ENCODE assay signal across 9 cellular contexts in the genomic region with DNA sequence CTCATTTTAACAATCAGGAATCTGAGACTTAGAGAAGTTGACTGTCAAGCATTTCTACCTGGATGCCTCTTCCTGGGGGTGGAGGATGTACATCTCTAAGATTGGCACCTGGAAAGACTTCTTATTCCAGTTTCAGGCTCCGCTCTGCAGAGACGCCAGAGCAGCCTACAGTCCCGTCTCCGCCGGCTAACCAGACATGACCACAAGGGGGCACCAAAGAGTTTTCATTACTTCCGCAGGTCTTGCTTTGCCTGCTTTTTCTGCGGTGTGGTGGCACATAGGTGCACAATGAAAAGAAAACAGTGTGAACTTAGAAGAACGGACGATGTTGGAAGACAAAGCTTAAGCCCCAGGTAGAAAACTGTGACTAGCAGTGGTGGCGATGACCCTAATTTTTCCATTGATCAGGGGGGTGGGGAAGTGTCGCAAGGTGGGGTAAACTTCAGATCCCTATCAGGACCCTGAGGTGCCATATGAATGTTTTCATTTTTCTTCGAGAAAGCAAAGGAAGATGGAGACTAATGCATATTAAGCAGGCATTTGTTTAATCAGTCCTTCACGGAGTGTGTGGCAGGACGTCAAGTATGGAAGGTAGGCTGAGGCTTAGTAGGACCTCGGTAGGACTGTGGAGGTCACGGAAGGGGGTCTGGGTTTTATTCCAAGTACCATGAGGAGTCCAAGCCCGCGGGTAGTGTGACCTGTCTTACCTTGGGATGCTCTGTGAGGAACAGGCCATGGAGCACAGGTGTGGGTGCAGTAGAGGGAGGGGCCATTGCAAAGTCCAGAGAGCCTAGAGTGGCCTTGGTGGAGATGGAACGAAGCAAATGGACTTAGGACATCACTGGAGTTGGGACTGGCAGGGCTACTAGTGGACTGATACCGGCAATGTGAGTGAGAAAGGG.
DNase-seq lines count a peak whose midpoint lies in the region; ATAC-seq, FAIRE-seq and TF ChIP-seq lines count a peak whose summit lies in the region.
"Had no signal": no experiment of that assay in that cellular context is flagged by ENCODE, and none has a peak within 500 bp of the region (broad histone marks: within the 10 kb centered on the region; RNA-seq: fewer than 3 reads in every experiment).

No MANE protein-coding gene starts in this region.

- no peaks in the 10 kb centered on the region for H3K4me1 Mint-ChIP-seq in activated naive CD4-positive, alpha-beta T cell treated with anti-CD3 and anti-CD28 coated beads, Interleukin-2, amount 10 ng/mL, durations not matched to agents 7 days and 5 days

- ATAC-seq in GM21447 (IDR thresholded peaks at IDR 0.05; ENCODE audit: unreplicated experiment) (peak; percentile 74), Right ventricle myocardium inferior (peak; percentile 77)

- no peaks in the 10 kb centered on the region for H3K9me3 Mint-ChIP-seq in activated naive CD4-positive, alpha-beta T cell treated with anti-CD3 and anti-CD28 coated beads, Interleukin-2, amount 10 ng/mL, durations not matched to agents 7 days and 5 days
- H3K9me3 Mint-ChIP-seq: dendritic cell treated with granulocyte-macrophage colony-stimulating factor and Interleukin-4, amounts not matched to agents 40 ng/mL and 50 ng/mL, for 4 days had no signal

- no peaks in the 10 kb centered on the region for H3K36me3 Mint-ChIP-seq in activated naive CD4-positive, alpha-beta T cell treated with anti-CD3 and anti-CD28 coated beads, Interleukin-2, amount 10 ng/mL, durations not matched to agents 7 days and 5 days

- in situ Hi-C loops in SK-MEL-5 (cut with HindIII; ENCODE audit: low pct_unique_long_range_greater_than_20kb, low sequenced_read_pairs), result no loop called here

- FAIRE-seq in D721Med (lab: Jason Lieb, UNC) (no peak), urothelium cell line (lab: Jason Lieb, UNC) (peak; percentile 79)

- CTCF ChIA-PET in activated naive CD4-positive, alpha-beta T cell treated with anti-CD3 and anti-CD28 coated beads, Interleukin-2, amount 10 ng/mL, durations not matched to agents 7 days and 5 days (lab: Charles Lee), result interaction anchor here (0.9 to 2.6 kb wide), 8 partner anchors 10 to 41 kb away, joined by 3 to 8 read pairs (median 4); no protein-coding TSS in a partner anchor

- H3K27me3 Mint-ChIP-seq in activated naive CD4-positive, alpha-beta T cell treated with anti-CD3 and anti-CD28 coated beads, Interleukin-2, amount 10 ng/mL, durations not matched to agents 7 days and 5 days, result peaks cover 24% of the 10 kb centered on the region

- intact Hi-C loops in Right ventricle myocardium inferior (cut with DNase I) (no loop called here), posterior vena cava (cut with DNase I) (loop anchor here (10.0 kb wide), 2 partner anchors 166 to 176 kb away; no protein-coding TSS in a partner anchor)

- no peak overlapping the region for H3K4me3 Mint-ChIP-seq in activated naive CD4-positive, alpha-beta T cell treated with anti-CD3 and anti-CD28 coated beads, Interleukin-2, amount 10 ng/mL, durations not matched to agents 7 days and 5 days
- H3K4me3 Mint-ChIP-seq: dendritic cell treated with granulocyte-macrophage colony-stimulating factor and Interleukin-4, amounts not matched to agents 40 ng/mL and 50 ng/mL, for 4 days had no signal

- H3K27ac Mint-ChIP-seq in activated naive CD4-positive, alpha-beta T cell treated with anti-CD3 and anti-CD28 coated beads, Interleukin-2, amount 10 ng/mL, durations not matched to agents 7 days and 5 days, result no peak overlapping the region
- H3K27ac Mint-ChIP-seq: dendritic cell treated with granulocyte-macrophage colony-stimulating factor and Interleukin-4, amounts not matched to agents 40 ng/mL and 50 ng/mL, for 4 days had no signal

- TF ChIP-seq CTCF in D721Med (IDR thresholded peaks at IDR 0.05; ENCODE audit: insufficient read depth, missing control alignments), result peak; percentile 86

- DNase-seq in D721Med (ENCODE audit: insufficient read length, low spot score), result peak; percentile 32
- peak; percentile 63 to 73 for DNase-seq in Kasumi-1 (lab: John Stamatoyannopoulos, UW)
- DNase-seq in SK-MEL-5 (ENCODE audit: low read depth, low spot score), result peak; percentile 73
- peak; percentile 77 for DNase-seq in activated naive CD4-positive, alpha-beta T cell treated with anti-CD3 and anti-CD28 coated beads, Interleukin-2, amount 10 ng/mL, durations not matched to agents 7 days and 5 days
- DNase-seq in Right ventricle myocardium inferior (ENCODE audit: missing footprints), result peak; percentile 67
- DNase-seq in posterior vena cava (ENCODE audit: low spot score), result peak; percentile 86
- DNase-seq in urothelium cell line (ENCODE audit: low spot score), result peak; percentile 81

Comparison
In these comparisons a context has a peak if more than half of its experiments do, and no peak if none do; other contexts are left out.
1. Peak in every context shown above with its lines: DNase-seq and ATAC-seq.
2. DNase-seq: peak in every context shown above with its lines; median percentile 86 in posterior vena cava; 81 in urothelium cell line; 77 in activated naive CD4-positive, alpha-beta T cell treated with anti-CD3 and anti-CD28 coated beads, Interleukin-2, amount 10 ng/mL, durations not matched to agents 7 days and 5 days; 73 in SK-MEL-5; 68 in Kasumi-1; 67 in Right ventricle myocardium inferior; 32 in D721Med.